In the genomic region with DNA sequence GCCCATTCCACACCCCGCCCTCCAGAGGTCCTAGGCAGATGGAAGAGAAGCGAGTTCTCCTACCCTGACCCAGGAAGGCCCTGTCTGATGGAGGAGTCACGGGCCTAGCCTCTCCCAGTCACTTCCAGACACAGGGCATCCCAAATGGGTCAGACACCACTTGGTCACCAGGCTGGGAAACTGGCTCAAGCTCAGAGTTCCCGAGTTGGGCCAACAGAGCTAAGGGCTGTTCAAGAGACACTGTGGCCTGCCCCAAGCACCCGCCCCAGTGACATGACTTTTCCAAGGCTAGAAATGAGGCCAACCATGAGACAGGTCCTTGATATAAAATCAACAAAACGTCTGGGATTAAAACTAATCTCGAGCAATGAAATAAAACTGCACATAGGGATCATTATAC, we compare ENCODE assay signal across 16 cellular contexts.
A peak's percentile ranks its signal among the peaks of the same experiment; 100 is the strongest.
DNase-seq lines count a peak whose midpoint lies in the region; ATAC-seq, FAIRE-seq and TF ChIP-seq lines count a peak whose summit lies in the region.
"Had no signal": no experiment of that assay in that cellular context is flagged by ENCODE, and none has a peak within 500 bp of the region (broad histone marks: within the 10 kb centered on the region; RNA-seq: fewer than 3 reads in every experiment).

No MANE protein-coding gene starts in this region.

- H3K4me1 Mint-ChIP-seq in CD4-positive, CD25-positive, alpha-beta regulatory T cell, result peaks cover 15 to 95% (median 70%) of the 10 kb centered on the region in 4 donors
- H3K4me1 Mint-ChIP-seq in activated T-helper 17 cell treated with anti-CD3 and anti-CD28 coated beads, Interleukin-2, amount 50 U/mL, for 72 hours, result peaks cover 66% of the 10 kb centered on the region
- H3K4me1 Mint-ChIP-seq in stimulated activated memory B cell treated with anti-CD40 and anti-IgM and Interleukin-4, amounts not matched to agents 10 μg/mL and 1 μg/mL and 100 μg/mL, for 72 hours, result peaks cover 99% of the 10 kb centered on the region

- peaks cover 15% of the 10 kb centered on the region for H3K36me3 Mint-ChIP-seq in CD4-positive, CD25-positive, alpha-beta regulatory T cell
- peaks cover 14% of the 10 kb centered on the region for H3K36me3 Mint-ChIP-seq in activated T-helper 17 cell treated with anti-CD3 and anti-CD28 coated beads, Interleukin-2, amount 50 U/mL, for 72 hours (ENCODE audit: low read depth)
- H3K36me3 Mint-ChIP-seq in stimulated activated memory B cell treated with anti-CD40 and anti-IgM and Interleukin-4, amounts not matched to agents 10 μg/mL and 1 μg/mL and 100 μg/mL, for 72 hours, result peaks cover 16% of the 10 kb centered on the region

- no peak overlapping the region for H3K4me3 ChIP-seq in CD4-positive, CD25-positive, alpha-beta regulatory T cell (ENCODE audit: low read depth, low read length)
- no peak overlapping the region for H3K4me3 ChIP-seq in kidney (ENCODE audit: low read length in 2 of 2)
- H3K4me3 ChIP-seq: colonic mucosa, SJCRH30 had no signal

- intact Hi-C loops in kidney (cut with DNase I), result no loop called here

- H3K27ac ChIP-seq in CD4-positive, CD25-positive, alpha-beta regulatory T cell (ENCODE audit: insufficient read depth, low read length, poor library complexity, severe bottlenecking), result no peak overlapping the region
- H3K27ac ChIP-seq in kidney (ENCODE audit: low read depth in 2 of 2, low read length in 2 of 2), result peak overlapping the region; percentile 24 to 27
- H3K27ac ChIP-seq: colonic mucosa, SJCRH30 had no signal

- no peaks in the 10 kb centered on the region for H3K27me3 Mint-ChIP-seq in CD4-positive, CD25-positive, alpha-beta regulatory T cell
- H3K27me3 Mint-ChIP-seq in activated T-helper 17 cell treated with anti-CD3 and anti-CD28 coated beads, Interleukin-2, amount 50 U/mL, for 72 hours, result no peaks in the 10 kb centered on the region
- H3K27me3 Mint-ChIP-seq in stimulated activated memory B cell treated with anti-CD40 and anti-IgM and Interleukin-4, amounts not matched to agents 10 μg/mL and 1 μg/mL and 100 μg/mL, for 72 hours, result no peaks in the 10 kb centered on the region
- H3K27me3 Mint-ChIP-seq: T-helper 17 cell had no signal

- no peaks in the 10 kb centered on the region for H3K9me3 Mint-ChIP-seq in CD4-positive, CD25-positive, alpha-beta regulatory T cell
- no peaks in the 10 kb centered on the region for H3K9me3 Mint-ChIP-seq in activated T-helper 17 cell treated with anti-CD3 and anti-CD28 coated beads, Interleukin-2, amount 50 U/mL, for 72 hours
- no peaks in the 10 kb centered on the region for H3K9me3 Mint-ChIP-seq in stimulated activated memory B cell treated with anti-CD40 and anti-IgM and Interleukin-4, amounts not matched to agents 10 μg/mL and 1 μg/mL and 100 μg/mL, for 72 hours

- no peak for DNase-seq in CD4-positive, CD25-positive, alpha-beta regulatory T cell
- DNase-seq in kidney (no peak), T-helper 2 cell (no peak), D341Med (ENCODE audit: low spot score) (no peak), dedifferentiated amniotic fluid mesenchymal stem cell (ENCODE audit: extremely low spot score) (no peak)
- DNase-seq: colonic mucosa, NCI-H1092, NCI-H2081 treated with DMSO at 0.1 percent for 48 hours, NCI-H526, SJCRH30, T-helper 17 cell had no signal

- TF ChIP-seq CTCF in kidney (IDR thresholded peaks at IDR 0.05; ENCODE audit: borderline replicate concordance, extremely low read depth, insufficient read depth), result no peak

- peaks cover 52% of the 10 kb centered on the region for H3K4me1 ChIP-seq in CD4-positive, CD25-positive, alpha-beta regulatory T cell (ENCODE audit: control insufficient read depth, insufficient read depth, low read length, poor library complexity, severe bottlenecking)
- peaks cover 34 to 76% of the 10 kb centered on the region in 2 donors for H3K4me1 ChIP-seq in kidney (ENCODE audit: control insufficient read depth in 1 of 2, insufficient read depth in 1 of 2, low read depth in 1 of 2, low read length in 2 of 2)
- H3K4me1 ChIP-seq: SJCRH30 had no signal

- ATAC-seq in CD4-positive, CD25-positive, alpha-beta regulatory T cell (ENCODE audit: low read depth in 2 of 2), result no peak
- no peak for ATAC-seq in activated T-helper 17 cell treated with anti-CD3 and anti-CD28 coated beads, Interleukin-2, amount 50 U/mL, for 72 hours (replicated peaks)
- ATAC-seq in stimulated activated memory B cell treated with anti-CD40 and anti-IgM and Interleukin-4, amounts not matched to agents 10 μg/mL and 1 μg/mL and 100 μg/mL, for 72 hours, result no peak
- no peak for ATAC-seq in HG03280 (IDR thresholded peaks at IDR 0.05; ENCODE audit: unreplicated experiment)
- ATAC-seq: activated CD4-positive, CD25-positive, alpha-beta regulatory T cell treated with anti-CD3 and anti-CD28 coated beads, Interleukin-2, amount 50 U/mL, for 24 hours had no signal

- H3K9me3 ChIP-seq in CD4-positive, CD25-positive, alpha-beta regulatory T cell (ENCODE audit: control insufficient read depth in 2 of 2, low read length in 2 of 2), result no peaks in the 10 kb centered on the region
- H3K9me3 ChIP-seq in kidney (ENCODE audit: control insufficient read depth in 1 of 2, low read length in 2 of 2), result no peaks in the 10 kb centered on the region
- H3K9me3 ChIP-seq: colonic mucosa, SJCRH30 had no signal

- H3K4me3 Mint-ChIP-seq in CD4-positive, CD25-positive, alpha-beta regulatory T cell, result peak overlapping the region in 2 of 4 donors; percentile 25 to 63
- H3K4me3 Mint-ChIP-seq in activated T-helper 17 cell treated with anti-CD3 and anti-CD28 coated beads, Interleukin-2, amount 50 U/mL, for 72 hours, result no peak overlapping the region
- peak overlapping the region; percentile 34 for H3K4me3 Mint-ChIP-seq in stimulated activated memory B cell treated with anti-CD40 and anti-IgM and Interleukin-4, amounts not matched to agents 10 μg/mL and 1 μg/mL and 100 μg/mL, for 72 hours
- H3K4me3 Mint-ChIP-seq: T-helper 17 cell had no signal

- H3K27me3 ChIP-seq in CD4-positive, CD25-positive, alpha-beta regulatory T cell (ENCODE audit: control insufficient read depth, insufficient read depth, low read length), result no peaks in the 10 kb centered on the region
- H3K27me3 ChIP-seq: colonic mucosa, SJCRH30 had no signal

- FAIRE-seq in kidney (lab: Jason Lieb, UNC), result no peak
- FAIRE-seq: H54 had no signal

- H3K27ac Mint-ChIP-seq in CD4-positive, CD25-positive, alpha-beta regulatory T cell, result peak overlapping the region in 2 of 3 donors; percentile 54 to 59
- H3K27ac Mint-ChIP-seq in activated T-helper 17 cell treated with anti-CD3 and anti-CD28 coated beads, Interleukin-2, amount 50 U/mL, for 72 hours, result peak overlapping the region; percentile 85
- peak overlapping the region; percentile 95 for H3K27ac Mint-ChIP-seq in stimulated activated memory B cell treated with anti-CD40 and anti-IgM and Interleukin-4, amounts not matched to agents 10 μg/mL and 1 μg/mL and 100 μg/mL, for 72 hours

- no peak overlapping the region for H3K9ac ChIP-seq in kidney (ENCODE audit: low read length in 2 of 2)

- H3K36me3 ChIP-seq in CD4-positive, CD25-positive, alpha-beta regulatory T cell (ENCODE audit: control insufficient read depth, insufficient read depth, low read length), result peaks cover 28% of the 10 kb centered on the region
- no peaks in the 10 kb centered on the region for H3K36me3 ChIP-seq in kidney (ENCODE audit: control insufficient read depth in 1 of 2, insufficient read depth in 2 of 2, low read length in 2 of 2)
- H3K36me3 ChIP-seq: colonic mucosa, SJCRH30 had no signal
